In the genomic region with DNA sequence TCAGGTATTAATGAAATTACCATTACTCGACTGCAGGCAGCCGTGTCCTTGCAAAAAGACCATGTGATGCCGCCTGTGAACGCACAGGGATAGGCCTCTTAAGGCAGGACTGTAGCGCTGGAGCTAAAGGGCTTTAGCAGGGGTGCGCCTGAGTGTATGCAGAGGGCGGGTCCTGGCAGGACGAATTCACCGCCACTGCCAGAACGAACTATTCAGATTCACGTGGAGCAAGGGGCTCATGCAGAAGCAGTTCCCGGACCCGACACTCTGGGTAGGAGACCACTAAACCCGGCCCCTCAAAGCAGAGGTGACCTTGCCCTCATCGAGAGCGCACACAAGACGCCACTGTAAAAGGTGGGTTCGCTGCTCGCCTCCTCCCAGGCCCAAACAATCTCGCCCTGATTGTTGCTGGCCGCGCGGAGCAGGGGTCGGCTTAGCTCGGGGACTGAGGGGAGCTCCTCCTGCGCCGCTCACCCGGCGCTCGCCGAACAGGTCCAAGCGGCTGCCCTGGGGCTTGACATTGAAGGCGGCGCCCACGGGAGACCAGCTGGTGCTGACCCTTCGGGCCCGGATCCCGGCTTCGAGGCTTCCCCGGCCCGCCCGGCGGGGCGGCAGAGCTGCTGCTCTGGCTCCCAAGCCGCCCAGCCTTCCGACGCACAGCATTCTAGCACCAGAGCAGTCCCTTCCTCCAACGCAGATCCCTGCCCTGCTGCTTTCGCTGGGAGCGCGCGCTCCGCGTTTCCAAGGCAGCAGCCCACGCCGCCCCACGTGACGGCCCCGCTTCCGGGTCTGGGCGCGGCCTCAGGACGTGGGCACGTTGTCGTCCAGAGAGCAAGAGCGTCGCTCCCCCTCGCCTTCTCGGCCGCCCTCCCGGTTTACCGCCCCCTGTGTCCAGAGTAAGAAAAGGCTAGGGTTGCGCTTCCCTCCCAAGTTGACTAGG, we compare ENCODE assay signal across 1 cellular context.
TF ChIP-seq lines count a peak whose summit lies in the region.

A gene (minus strand): TSS at position 743 of the 940 bp plus-strand sequence. CDS start 80 bp downstream, at position 663.

TF ChIP-seq in HEK293, 187 proteins besides CTCF, POLR2A, EP300 and RAD21 (continued from another document and continues in another):
- TF ChIP-seq, protein P1, sequence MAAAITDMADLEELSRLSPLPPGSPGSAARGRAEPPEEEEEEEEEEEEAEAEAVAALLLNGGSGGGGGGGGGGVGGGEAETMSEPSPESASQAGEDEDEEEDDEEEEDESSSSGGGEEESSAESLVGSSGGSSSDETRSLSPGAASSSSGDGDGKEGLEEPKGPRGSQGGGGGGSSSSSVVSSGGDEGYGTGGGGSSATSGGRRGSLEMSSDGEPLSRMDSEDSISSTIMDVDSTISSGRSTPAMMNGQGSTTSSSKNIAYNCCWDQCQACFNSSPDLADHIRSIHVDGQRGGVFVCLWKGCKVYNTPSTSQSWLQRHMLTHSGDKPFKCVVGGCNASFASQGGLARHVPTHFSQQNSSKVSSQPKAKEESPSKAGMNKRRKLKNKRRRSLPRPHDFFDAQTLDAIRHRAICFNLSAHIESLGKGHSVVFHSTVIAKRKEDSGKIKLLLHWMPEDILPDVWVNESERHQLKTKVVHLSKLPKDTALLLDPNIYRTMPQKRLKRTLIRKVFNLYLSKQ (tag by site-specific recombination; IDR thresholded peaks at IDR 0.05; ENCODE audit: borderline replicate concordance): no peak
- TF ChIP-seq GLIS1 (tag by site-specific recombination; IDR thresholded peaks at IDR 0.05): peak; percentile 42
- no peak; the same call in 1 of the 2 replicates for TF ChIP-seq ZNF394 (tag by site-specific recombination; IDR thresholded peaks at IDR 0.05; ENCODE audit: borderline replicate concordance)
- TF ChIP-seq, protein P2, sequence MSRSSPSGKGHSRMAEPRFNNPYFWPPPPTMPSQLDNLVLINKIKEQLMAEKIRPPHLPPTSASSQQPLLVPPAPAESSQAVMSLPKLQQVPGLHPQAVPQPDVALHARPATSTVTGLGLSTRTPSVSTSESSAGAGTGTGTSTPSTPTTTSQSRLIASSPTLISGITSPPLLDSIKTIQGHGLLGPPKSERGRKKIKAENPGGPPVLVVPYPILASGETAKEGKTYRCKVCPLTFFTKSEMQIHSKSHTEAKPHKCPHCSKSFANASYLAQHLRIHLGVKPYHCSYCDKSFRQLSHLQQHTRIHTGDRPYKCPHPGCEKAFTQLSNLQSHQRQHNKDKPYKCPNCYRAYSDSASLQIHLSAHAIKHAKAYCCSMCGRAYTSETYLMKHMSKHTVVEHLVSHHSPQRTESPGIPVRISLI (tag by site-specific recombination; IDR thresholded peaks at IDR 0.05): no peak
- TF ChIP-seq EGR2 (tag by site-specific recombination; IDR thresholded peaks at IDR 0.05; ENCODE audit: low read depth): peak; percentile 92
- TF ChIP-seq, protein P3, sequence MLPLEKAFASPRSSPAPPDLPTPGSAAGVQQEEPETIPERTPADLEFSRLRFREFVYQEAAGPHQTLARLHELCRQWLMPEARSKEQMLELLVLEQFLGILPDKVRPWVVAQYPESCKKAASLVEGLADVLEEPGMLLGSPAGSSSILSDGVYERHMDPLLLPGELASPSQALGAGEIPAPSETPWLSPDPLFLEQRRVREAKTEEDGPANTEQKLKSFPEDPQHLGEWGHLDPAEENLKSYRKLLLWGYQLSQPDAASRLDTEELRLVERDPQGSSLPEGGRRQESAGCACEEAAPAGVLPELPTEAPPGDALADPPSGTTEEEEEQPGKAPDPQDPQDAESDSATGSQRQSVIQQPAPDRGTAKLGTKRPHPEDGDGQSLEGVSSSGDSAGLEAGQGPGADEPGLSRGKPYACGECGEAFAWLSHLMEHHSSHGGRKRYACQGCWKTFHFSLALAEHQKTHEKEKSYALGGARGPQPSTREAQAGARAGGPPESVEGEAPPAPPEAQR (tag by site-specific recombination; IDR thresholded peaks at IDR 0.05): no peak
- TF ChIP-seq ZNF555 (tag by site-specific recombination; conservative IDR thresholded peaks at IDR 0.05): no peak
- TF ChIP-seq, protein P4, sequence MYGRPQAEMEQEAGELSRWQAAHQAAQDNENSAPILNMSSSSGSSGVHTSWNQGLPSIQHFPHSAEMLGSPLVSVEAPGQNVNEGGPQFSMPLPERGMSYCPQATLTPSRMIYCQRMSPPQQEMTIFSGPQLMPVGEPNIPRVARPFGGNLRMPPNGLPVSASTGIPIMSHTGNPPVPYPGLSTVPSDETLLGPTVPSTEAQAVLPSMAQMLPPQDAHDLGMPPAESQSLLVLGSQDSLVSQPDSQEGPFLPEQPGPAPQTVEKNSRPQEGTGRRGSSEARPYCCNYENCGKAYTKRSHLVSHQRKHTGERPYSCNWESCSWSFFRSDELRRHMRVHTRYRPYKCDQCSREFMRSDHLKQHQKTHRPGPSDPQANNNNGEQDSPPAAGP (tag by site-specific recombination; IDR thresholded peaks at IDR 0.05): peak; percentile 49
- TF ChIP-seq REPIN1 (tag by site-specific recombination; IDR thresholded peaks at IDR 0.05; ENCODE audit: low read depth): no peak
- peak; percentile 92 for TF ChIP-seq ZNF600 (tag by site-specific recombination; IDR thresholded peaks at IDR 0.05)
- TF ChIP-seq YY1 (tag by site-specific recombination; IDR thresholded peaks at IDR 0.05): no peak
- TF ChIP-seq ZNF140 (tag by site-specific recombination; IDR thresholded peaks at IDR 0.05): no peak
- TF ChIP-seq ZNF626 (tag by site-specific recombination; IDR thresholded peaks at IDR 0.05): no peak
- TF ChIP-seq, protein P5, sequence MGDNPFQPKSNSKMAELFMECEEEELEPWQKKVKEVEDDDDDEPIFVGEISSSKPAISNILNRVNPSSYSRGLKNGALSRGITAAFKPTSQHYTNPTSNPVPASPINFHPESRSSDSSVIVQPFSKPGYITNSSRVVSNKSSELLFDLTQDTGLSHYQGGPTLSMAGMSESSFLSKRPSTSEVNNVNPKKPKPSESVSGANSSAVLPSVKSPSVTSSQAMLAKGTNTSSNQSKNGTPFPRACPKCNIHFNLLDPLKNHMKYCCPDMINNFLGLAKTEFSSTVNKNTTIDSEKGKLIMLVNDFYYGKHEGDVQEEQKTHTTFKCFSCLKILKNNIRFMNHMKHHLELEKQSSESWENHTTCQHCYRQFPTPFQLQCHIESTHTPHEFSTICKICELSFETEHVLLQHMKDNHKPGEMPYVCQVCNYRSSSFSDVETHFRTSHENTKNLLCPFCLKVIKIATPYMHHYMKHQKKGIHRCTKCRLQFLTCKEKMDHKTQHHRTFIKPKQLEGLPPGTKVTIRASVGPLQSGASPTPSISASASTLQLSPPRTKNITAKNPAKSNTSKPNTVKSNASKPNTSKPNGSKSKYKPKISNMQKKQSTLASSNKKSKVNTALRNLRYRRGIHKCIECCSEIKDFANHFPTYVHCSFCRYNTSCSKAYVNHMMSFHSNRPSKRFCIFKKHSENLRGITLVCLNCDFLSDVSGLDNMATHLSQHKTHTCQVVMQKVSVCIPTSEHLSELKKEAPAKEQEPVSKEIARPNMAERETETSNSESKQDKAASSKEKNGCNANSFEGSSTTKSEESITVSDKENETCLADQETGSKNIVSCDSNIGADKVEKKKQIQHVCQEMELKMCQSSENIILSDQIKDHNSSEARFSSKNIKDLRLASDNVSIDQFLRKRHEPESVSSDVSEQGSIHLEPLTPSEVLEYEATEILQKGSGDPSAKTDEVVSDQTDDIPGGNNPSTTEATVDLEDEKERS (tag by site-specific recombination; IDR thresholded peaks at IDR 0.05): no peak
- TF ChIP-seq, protein P6, sequence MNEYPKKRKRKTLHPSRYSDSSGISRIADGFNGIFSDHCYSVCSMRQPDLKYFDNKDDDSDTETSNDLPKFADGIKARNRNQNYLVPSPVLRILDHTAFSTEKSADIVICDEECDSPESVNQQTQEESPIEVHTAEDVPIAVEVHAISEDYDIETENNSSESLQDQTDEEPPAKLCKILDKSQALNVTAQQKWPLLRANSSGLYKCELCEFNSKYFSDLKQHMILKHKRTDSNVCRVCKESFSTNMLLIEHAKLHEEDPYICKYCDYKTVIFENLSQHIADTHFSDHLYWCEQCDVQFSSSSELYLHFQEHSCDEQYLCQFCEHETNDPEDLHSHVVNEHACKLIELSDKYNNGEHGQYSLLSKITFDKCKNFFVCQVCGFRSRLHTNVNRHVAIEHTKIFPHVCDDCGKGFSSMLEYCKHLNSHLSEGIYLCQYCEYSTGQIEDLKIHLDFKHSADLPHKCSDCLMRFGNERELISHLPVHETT (tag by site-specific recombination; IDR thresholded peaks at IDR 0.05): peak; percentile 74; the same call in 1 of the 2 replicates
- TF ChIP-seq ZNF529 (tag by site-specific recombination; IDR thresholded peaks at IDR 0.05; ENCODE audit: insufficient replicate concordance): no peak
- TF ChIP-seq, protein P7, sequence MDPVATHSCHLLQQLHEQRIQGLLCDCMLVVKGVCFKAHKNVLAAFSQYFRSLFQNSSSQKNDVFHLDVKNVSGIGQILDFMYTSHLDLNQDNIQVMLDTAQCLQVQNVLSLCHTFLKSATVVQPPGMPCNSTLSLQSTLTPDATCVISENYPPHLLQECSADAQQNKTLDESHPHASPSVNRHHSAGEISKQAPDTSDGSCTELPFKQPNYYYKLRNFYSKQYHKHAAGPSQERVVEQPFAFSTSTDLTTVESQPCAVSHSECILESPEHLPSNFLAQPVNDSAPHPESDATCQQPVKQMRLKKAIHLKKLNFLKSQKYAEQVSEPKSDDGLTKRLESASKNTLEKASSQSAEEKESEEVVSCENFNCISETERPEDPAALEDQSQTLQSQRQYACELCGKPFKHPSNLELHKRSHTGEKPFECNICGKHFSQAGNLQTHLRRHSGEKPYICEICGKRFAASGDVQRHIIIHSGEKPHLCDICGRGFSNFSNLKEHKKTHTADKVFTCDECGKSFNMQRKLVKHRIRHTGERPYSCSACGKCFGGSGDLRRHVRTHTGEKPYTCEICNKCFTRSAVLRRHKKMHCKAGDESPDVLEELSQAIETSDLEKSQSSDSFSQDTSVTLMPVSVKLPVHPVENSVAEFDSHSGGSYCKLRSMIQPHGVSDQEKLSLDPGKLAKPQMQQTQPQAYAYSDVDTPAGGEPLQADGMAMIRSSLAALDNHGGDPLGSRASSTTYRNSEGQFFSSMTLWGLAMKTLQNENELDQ (tag by site-specific recombination; IDR thresholded peaks at IDR 0.05; ENCODE audit: low read depth): no peak
- no peak for TF ChIP-seq ZNF596 (tag by site-specific recombination; IDR thresholded peaks at IDR 0.05)
- TF ChIP-seq MEIS1 (CRISPR knock-in tag; IDR thresholded peaks at IDR 0.05; ENCODE audit: borderline replicate concordance): no peak
- TF ChIP-seq HOXC10 (CRISPR knock-in tag; IDR thresholded peaks at IDR 0.05): no peak
- TF ChIP-seq, protein P8, sequence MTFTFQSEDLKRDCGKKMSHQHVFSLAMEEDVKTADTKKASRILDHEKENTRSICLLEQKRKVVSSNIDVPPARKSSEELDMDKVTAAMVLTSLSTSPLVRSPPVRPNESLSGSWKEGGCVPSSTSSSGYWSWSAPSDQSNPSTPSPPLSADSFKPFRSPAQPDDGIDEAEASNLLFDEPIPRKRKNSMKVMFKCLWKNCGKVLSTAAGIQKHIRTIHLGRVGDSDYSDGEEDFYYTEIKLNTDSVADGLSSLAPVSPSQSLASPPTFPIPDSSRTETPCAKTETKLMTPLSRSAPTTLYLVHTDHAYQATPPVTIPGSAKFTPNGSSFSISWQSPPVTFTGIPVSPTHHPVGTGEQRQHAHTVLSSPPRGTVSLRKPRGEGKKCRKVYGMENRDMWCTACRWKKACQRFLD (tag by site-specific recombination; IDR thresholded peaks at IDR 0.05): no peak
- TF ChIP-seq ZNF544 (tag by site-specific recombination; IDR thresholded peaks at IDR 0.05): no peak
- TF ChIP-seq ZNF776 (tag by site-specific recombination; IDR thresholded peaks at IDR 0.05; ENCODE audit: borderline replicate concordance): no peak
- no peak for TF ChIP-seq ZNF664 (tag by site-specific recombination; IDR thresholded peaks at IDR 0.05)
- no peak for TF ChIP-seq SCRT2 (tag by site-specific recombination; IDR thresholded peaks at IDR 0.05)
- TF ChIP-seq GFI1B (tag by site-specific recombination; IDR thresholded peaks at IDR 0.05): no peak
- TF ChIP-seq ZNF302 (tag by site-specific recombination; IDR thresholded peaks at IDR 0.05; ENCODE audit: low read depth): no peak
- TF ChIP-seq ZBTB7A (tag by site-specific recombination; IDR thresholded peaks at IDR 0.05; ENCODE audit: low read depth): no peak
- TF ChIP-seq ZNF76 (tag by site-specific recombination; IDR thresholded peaks at IDR 0.05; ENCODE audit: borderline replicate concordance, low read depth): peak; percentile 75; the same call in 1 of the 2 replicates
- TF ChIP-seq, protein P9, sequence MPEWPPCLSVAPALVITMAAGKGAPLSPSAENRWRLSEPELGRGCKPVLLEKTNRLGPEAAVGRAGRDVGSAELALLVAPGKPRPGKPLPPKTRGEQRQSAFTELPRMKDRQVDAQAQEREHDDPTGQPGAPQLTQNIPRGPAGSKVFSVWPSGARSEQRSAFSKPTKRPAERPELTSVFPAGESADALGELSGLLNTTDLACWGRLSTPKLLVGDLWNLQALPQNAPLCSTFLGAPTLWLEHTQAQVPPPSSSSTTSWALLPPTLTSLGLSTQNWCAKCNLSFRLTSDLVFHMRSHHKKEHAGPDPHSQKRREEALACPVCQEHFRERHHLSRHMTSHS (tag by site-specific recombination; IDR thresholded peaks at IDR 0.05): no peak
- no peak for TF ChIP-seq ZNF585B (tag by site-specific recombination; IDR thresholded peaks at IDR 0.05)
- TF ChIP-seq, protein P10, sequence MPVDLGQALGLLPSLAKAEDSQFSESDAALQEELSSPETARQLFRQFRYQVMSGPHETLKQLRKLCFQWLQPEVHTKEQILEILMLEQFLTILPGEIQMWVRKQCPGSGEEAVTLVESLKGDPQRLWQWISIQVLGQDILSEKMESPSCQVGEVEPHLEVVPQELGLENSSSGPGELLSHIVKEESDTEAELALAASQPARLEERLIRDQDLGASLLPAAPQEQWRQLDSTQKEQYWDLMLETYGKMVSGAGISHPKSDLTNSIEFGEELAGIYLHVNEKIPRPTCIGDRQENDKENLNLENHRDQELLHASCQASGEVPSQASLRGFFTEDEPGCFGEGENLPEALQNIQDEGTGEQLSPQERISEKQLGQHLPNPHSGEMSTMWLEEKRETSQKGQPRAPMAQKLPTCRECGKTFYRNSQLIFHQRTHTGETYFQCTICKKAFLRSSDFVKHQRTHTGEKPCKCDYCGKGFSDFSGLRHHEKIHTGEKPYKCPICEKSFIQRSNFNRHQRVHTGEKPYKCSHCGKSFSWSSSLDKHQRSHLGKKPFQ (tag by site-specific recombination; IDR thresholded peaks at IDR 0.05): no peak
- TF ChIP-seq ZSCAN30 (tag by site-specific recombination; IDR thresholded peaks at IDR 0.05): 0 out of 2 replicates have a peak, but pooled peaks have one; percentile 52
- TF ChIP-seq ZNF423 (tag by site-specific recombination; IDR thresholded peaks at IDR 0.05): no peak
